Comparison of ENCODE assay signal across 9 cellular contexts in the genomic region with DNA sequence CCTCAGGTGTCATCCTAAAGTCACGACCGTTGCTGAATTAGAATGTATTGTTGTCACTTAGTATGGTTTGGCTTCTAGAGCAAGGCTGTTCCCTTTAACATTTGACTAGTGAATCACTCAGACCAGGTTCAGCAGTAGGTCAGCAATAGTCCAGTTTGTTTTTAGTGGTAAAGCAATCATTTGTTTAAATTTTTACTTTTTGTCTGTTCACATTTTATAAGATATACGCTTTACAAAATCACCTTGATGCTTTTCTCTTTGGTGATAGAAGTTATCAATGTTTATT. TPM values are rescaled to one million over a fixed set of nuclear protein-coding genes. Genes with fewer than 3 reads are reported as not detected.
DNase-seq lines count a peak whose midpoint lies in the region; ATAC-seq, FAIRE-seq and TF ChIP-seq lines count a peak whose summit lies in the region.
"Had no signal": no experiment of that assay in that cellular context is flagged by ENCODE, and none has a peak within 500 bp of the region (broad histone marks: within the 10 kb centered on the region; RNA-seq: fewer than 3 reads in every experiment).

No MANE protein-coding gene starts in this region.

- no peak for TF ChIP-seq RAD21 in HepG2 (CRISPR knock-in tag; IDR thresholded peaks at IDR 0.05)

- BruUV-seq in HepG2 (replicated peaks; lab: Mats Ljungman, UMichigan), result no TSS peak

- DNase-seq in heart left ventricle (no peak), right cardiac atrium (no peak), HepG2 (ENCODE audit: low spot score) (peak; percentile 16), upper lobe of right lung (no peak), MG63 (no peak), left lung (no peak)
- DNase-seq in activated naive CD4-positive, alpha-beta T cell treated with anti-CD3 and anti-CD28 coated beads, Interleukin-2, amount 50 U/mL, for 72 hours (ENCODE audit: low spot score in 2 of 2), result no peak

- CTCF ChIA-PET in HepG2 (lab: Yijun Ruan, JAX; ENCODE audit: low intra/inter-chr PET ratio, low total read pairs), result no interaction called here

- no peak for FAIRE-seq in HepG2 (lab: Jason Lieb, UNC)

- H3K36me3 Mint-ChIP-seq in activated naive CD4-positive, alpha-beta T cell treated with anti-CD3 and anti-CD28 coated beads, Interleukin-2, amount 50 U/mL, for 72 hours, result peaks cover 30 to 63% of the 10 kb centered on the region in 2 donors

- intact Hi-C loops in heart left ventricle (cut with DNase I), result loop anchor here in 9 of 10 donors (2.0 to 10.0 kb wide), 9 partner anchors 66 to 513 kb away; a partner anchor contains a TSS
- intact Hi-C loops in right cardiac atrium (cut with DNase I), result loop anchor here in 3 of 4 donors (2.0 to 10.0 kb wide), 3 partner anchors 499 to 503 kb away; a partner anchor contains a TSS
- intact Hi-C loops in HepG2 (cut with micrococcal nuclease; ENCODE audit: unreplicated experiment), result loop anchor here (5.0 to 10.0 kb wide), 3 partner anchors 36 to 167 kb away; no protein-coding TSS in a partner anchor
- intact Hi-C loops in upper lobe of right lung (cut with DNase I), result no loop called here
- intact Hi-C loops in left lung (cut with DNase I), result no loop called here

- peak overlapping the region in 8 of 12 donors; percentile 87 to 99 (median 97) for H3K27ac ChIP-seq in heart left ventricle
- no peak overlapping the region for H3K27ac ChIP-seq in right cardiac atrium (ENCODE audit: low read length)
- H3K27ac ChIP-seq in HepG2 (ENCODE audit: extremely low read length, insufficient read depth, low read length), result peak overlapping the region; percentile 93
- H3K27ac ChIP-seq in upper lobe of right lung, result peak overlapping the region; percentile 96
- H3K27ac ChIP-seq in left lung, result peak overlapping the region in 1 of 2 donors; percentile 96
- H3K27ac ChIP-seq: SJSA1 had no signal

- peaks cover 5 to 9% of the 10 kb centered on the region in 2 donors for H3K9me3 Mint-ChIP-seq in activated naive CD4-positive, alpha-beta T cell treated with anti-CD3 and anti-CD28 coated beads, Interleukin-2, amount 50 U/mL, for 72 hours

- H3K27ac Mint-ChIP-seq in activated naive CD4-positive, alpha-beta T cell treated with anti-CD3 and anti-CD28 coated beads, Interleukin-2, amount 50 U/mL, for 72 hours, result peak overlapping the region; percentile 97 to 99

- POLR2A ChIA-PET in HepG2 (lab: Yijun Ruan, JAX), result no interaction called here

- no peak for TF ChIP-seq CTCF in heart left ventricle (IDR thresholded peaks at IDR 0.05)
- TF ChIP-seq CTCF in HepG2 (CRISPR knock-in tag; IDR thresholded peaks at IDR 0.05), result no peak
- TF ChIP-seq CTCF in upper lobe of right lung (IDR thresholded peaks at IDR 0.05), result no peak
- no peak for TF ChIP-seq CTCF in left lung (IDR thresholded peaks at IDR 0.05)

- H2AFZ ChIP-seq in HepG2 (ENCODE audit: low read length), result no peak overlapping the region

- no peaks in the 10 kb centered on the region for H4K20me1 ChIP-seq in HepG2 (ENCODE audit: insufficient read depth, low read length)

- 62 to 75% (median 72%) methylated on average over 3 of the region's 3 CpGs for WGBS in heart left ventricle, 4 donors
- 79% methylated on average over 3 of the region's 3 CpGs for WGBS in right cardiac atrium
- 64% methylated on average over 3 of the region's 3 CpGs for WGBS in HepG2 (ENCODE audit: low lambda C conversion rate)

- H3K9ac ChIP-seq in HepG2 (ENCODE audit: insufficient read depth, low read depth, low read length), result peak overlapping the region; percentile 87

- no peak for TF ChIP-seq POLR2A in heart left ventricle (IDR thresholded peaks at IDR 0.05)
- no peak for TF ChIP-seq POLR2A in HepG2 (IDR thresholded peaks at IDR 0.05; ENCODE audit: insufficient read depth in 1 of 2, low read depth in 2 of 2, low read length in 2 of 2)

- in situ Hi-C loops in HepG2 (cut with HindIII; ENCODE audit: extremely low pct_ligation_motif_present, low pct_unique_long_range_greater_than_20kb), result no loop called here

- TF ChIP-seq EP300 in HepG2 (IDR thresholded peaks at IDR 0.05; ENCODE audit: low read depth in 2 of 2, low read length in 2 of 2) (no peak), HepG2 (CRISPR knock-in tag; IDR thresholded peaks at IDR 0.05; ENCODE audit: borderline replicate concordance) (no peak)

- peaks cover 0 to 23% (median 9%) of the 10 kb centered on the region in 9 donors for H3K36me3 ChIP-seq in heart left ventricle
- peaks cover 6 to 20% of the 10 kb centered on the region in 2 experiments for H3K36me3 ChIP-seq in HepG2 (replicated peaks in 1 of 2; ENCODE audit: control insufficient read depth in 1 of 2, insufficient read depth in 2 of 2, low read length in 2 of 2)
- peaks cover 8% of the 10 kb centered on the region for H3K36me3 ChIP-seq in upper lobe of right lung
- H3K36me3 ChIP-seq in MG63, result peaks cover 8% of the 10 kb centered on the region
- peaks cover 0 to 14% of the 10 kb centered on the region in 2 donors for H3K36me3 ChIP-seq in left lung

- peaks cover 25% of the 10 kb centered on the region for H3K79me2 ChIP-seq in HepG2 (ENCODE audit: insufficient read depth, low read length)

- ATAC-seq in heart left ventricle (no peak), right cardiac atrium (no peak), HepG2 (no peak), upper lobe of right lung (no peak), HG03469 (IDR thresholded peaks at IDR 0.05; ENCODE audit: unreplicated experiment) (no peak), left lung (no peak)
- ATAC-seq in activated naive CD4-positive, alpha-beta T cell treated with anti-CD3 and anti-CD28 coated beads, Interleukin-2, amount 50 U/mL, for 72 hours, result no peak

- no peaks in the 10 kb centered on the region for H3K27me3 ChIP-seq in heart left ventricle
- no peaks in the 10 kb centered on the region for H3K27me3 ChIP-seq in right cardiac atrium (ENCODE audit: control insufficient read depth, insufficient read depth)
- no peaks in the 10 kb centered on the region; a peak in 1 of 5 replicates for H3K27me3 ChIP-seq in HepG2 (ENCODE audit: control insufficient read depth in 1 of 2, insufficient read depth in 2 of 2, low read length in 2 of 2)
- no peaks in the 10 kb centered on the region for H3K27me3 ChIP-seq in upper lobe of right lung
- no peaks in the 10 kb centered on the region for H3K27me3 ChIP-seq in MG63
- no peaks in the 10 kb centered on the region for H3K27me3 ChIP-seq in left lung
- H3K27me3 ChIP-seq: SJSA1 had no signal

- no peak overlapping the region for H3K4me3 ChIP-seq in heart left ventricle
- no peak overlapping the region for H3K4me3 ChIP-seq in right cardiac atrium (ENCODE audit: low read length)
- H3K4me3 ChIP-seq in HepG2 (replicated peaks in 1 of 3; ENCODE audit: insufficient read depth in 1 of 3, low read depth in 2 of 3, low read length in 3 of 3), result peak overlapping the region; percentile 92 to 93 (median 93); a peak in 4 of 6 replicates
- H3K4me3 ChIP-seq in upper lobe of right lung, result no peak overlapping the region
- H3K4me3 ChIP-seq in MG63, result no peak overlapping the region
- peak overlapping the region in 1 of 2 donors; percentile 68 for H3K4me3 ChIP-seq in left lung

- H3K4me1 ChIP-seq in heart left ventricle (peaks cover 0 to 54% (median 22%) of the 10 kb centered on the region in 12 donors), right cardiac atrium (ENCODE audit: control insufficient read depth, insufficient read depth, low read length) (no peaks in the 10 kb centered on the region), HepG2 (ENCODE audit: insufficient read depth, low read length) (peaks cover 34% of the 10 kb centered on the region), upper lobe of right lung (peaks cover 26% of the 10 kb centered on the region), left lung (peaks cover 0 to 47% of the 10 kb centered on the region in 2 donors)

- peak overlapping the region; percentile 85 for H3K4me2 ChIP-seq in HepG2 (ENCODE audit: low read depth, low read length)

- H3K9me3 ChIP-seq in heart left ventricle, result no peaks in the 10 kb centered on the region
- no peaks in the 10 kb centered on the region for H3K9me3 ChIP-seq in right cardiac atrium (ENCODE audit: control insufficient read depth, low read length)
- H3K9me3 ChIP-seq in HepG2 (ENCODE audit: low read length), result no peaks in the 10 kb centered on the region
- H3K9me3 ChIP-seq in upper lobe of right lung, result no peaks in the 10 kb centered on the region
- H3K9me3 ChIP-seq in MG63, result no peaks in the 10 kb centered on the region
- no peaks in the 10 kb centered on the region for H3K9me3 ChIP-seq in left lung
- H3K9me3 ChIP-seq: SJSA1 had no signal

RNA-seq across cellular contexts. Expression of a gene that starts 1.2 kb away (rescaled TPM):
- total RNA-seq in heart left ventricle (10 to 100 TPM; 55.1 to 75.1 (median 64.4) TPM), right cardiac atrium (10 to 100 TPM; 63.8 to 65.2 (median 64.2) TPM), HepG2 (2016; rRNA removed; fragmentation: Illumina TruSeq; extraction: Trizol) (24.9 and 34.8 TPM in 2 replicates), upper lobe of right lung (36.2 TPM), left lung (10 to 100 TPM; 42.5 to 49.2 TPM)
- polyA plus RNA-seq in heart left ventricle (10 to 100 TPM; 22.2 to 46.2 TPM), right cardiac atrium (45.2 TPM), HepG2 (2011; rRNA removed) (28.0 and 28.3 TPM in 2 replicates)
- 10 to 100 TPM; 45.2 to 59.8 TPM for total RNA-seq in activated naive CD4-positive, alpha-beta T cell treated with anti-CD3 and anti-CD28 coated beads, Interleukin-2, amount 50 U/mL, for 72 hours
- total RNA-seq in HepG2 (2016; cell fraction: cytosol; rRNA removed; fragmentation: Illumina TruSeq; extraction: Trizol; ENCODE audit: low read depth), result 8.2 and 8.5 TPM in 2 replicates
- 26.2 and 31.2 TPM in 2 replicates for total RNA-seq in HepG2 (2016; cell fraction: insoluble cytoplasmic fraction; rRNA removed; fragmentation: Illumina TruSeq; extraction: Trizol)
- total RNA-seq in HepG2 (2016; cell fraction: membrane; rRNA removed; fragmentation: Illumina TruSeq; extraction: Trizol), result 13.7 and 14.1 TPM in 2 replicates
- 33.5 and 34.7 TPM in 2 replicates for total RNA-seq in HepG2 (2016; cell fraction: nucleus; rRNA removed; fragmentation: Illumina TruSeq; extraction: Trizol)
- polyA plus RNA-seq in HepG2 (2011; cell fraction: cytosol; rRNA removed), result 18.3 and 23.5 TPM in 2 replicates
- 14.1 and 17.0 TPM in 2 replicates for polyA plus RNA-seq in HepG2 (2011; cell fraction: nucleus; rRNA removed)
- 23.1 and 32.2 TPM in 2 replicates for polyA plus RNA-seq in HepG2 (2012)
- polyA plus RNA-seq in HepG2 (2016; cell fraction: cytosol; fragmentation: Illumina TruSeq; extraction: Trizol; ENCODE audit: low read depth), result 11.4 and 14.0 TPM in 2 replicates
- 49.9 and 58.4 TPM in 2 replicates for polyA plus RNA-seq in HepG2 (2016; cell fraction: insoluble cytoplasmic fraction; fragmentation: Illumina TruSeq; extraction: Trizol; ENCODE audit: low read depth)
- 17.1 and 19.7 TPM in 2 replicates for polyA plus RNA-seq in HepG2 (2016; cell fraction: membrane; fragmentation: Illumina TruSeq; extraction: Trizol; ENCODE audit: low read depth)
- polyA plus RNA-seq in HepG2 (2016; cell fraction: nucleus; fragmentation: Illumina TruSeq; extraction: Trizol; ENCODE audit: insufficient read depth, low read depth), result 22.3 and 23.0 TPM in 2 replicates
- 22.8 and 28.8 TPM in 2 replicates for polyA minus RNA-seq in HepG2 (2011; rRNA and poly(A)+ RNA removed; ENCODE audit: low replicate concordance)
- polyA minus RNA-seq in HepG2 (2011; cell fraction: cytosol; rRNA and poly(A)+ RNA removed), result 18.5 and 21.5 TPM in 2 replicates
- 132 and 154 TPM in 2 replicates for polyA minus RNA-seq in HepG2 (2011; cell fraction: nucleus; rRNA and poly(A)+ RNA removed)
- 28.0 and 33.1 TPM in 2 replicates for total RNA-seq in MG63 (2014; rRNA removed; shearing (Covaris generic); ENCODE audit: low replicate concordance)

RNA-seq across cellular contexts. Expression of a gene that starts 1.6 kb away (rescaled TPM):
- total RNA-seq in heart left ventricle (1 to 10 TPM; 2.0 to 6.0 (median 4.1) TPM), right cardiac atrium (1 to 10 TPM; 1.4 to 3.9 (median 2.6) TPM), HepG2 (2016; rRNA removed; fragmentation: Illumina TruSeq; extraction: Trizol) (7.7 and 11.7 TPM in 2 replicates), upper lobe of right lung (1.9 TPM), left lung (1 to 10 TPM; 2.3 to 4.0 TPM)
- polyA plus RNA-seq in heart left ventricle (1 to 10 TPM; 1.3 to 4.0 TPM), right cardiac atrium (3.4 TPM), HepG2 (2011; rRNA removed) (7.8 and 8.3 TPM in 2 replicates)
- 10 to 100 TPM in 1 of 2 donors, 1 to 10 TPM in 1; 1.5 to 12.1 TPM for total RNA-seq in activated naive CD4-positive, alpha-beta T cell treated with anti-CD3 and anti-CD28 coated beads, Interleukin-2, amount 50 U/mL, for 72 hours
- total RNA-seq in HepG2 (2016; cell fraction: cytosol; rRNA removed; fragmentation: Illumina TruSeq; extraction: Trizol; ENCODE audit: low read depth), result 1.8 and 2.4 TPM in 2 replicates
- 8.0 and 11.5 TPM in 2 replicates for total RNA-seq in HepG2 (2016; cell fraction: insoluble cytoplasmic fraction; rRNA removed; fragmentation: Illumina TruSeq; extraction: Trizol)
- 2.9 and 3.2 TPM in 2 replicates for total RNA-seq in HepG2 (2016; cell fraction: membrane; rRNA removed; fragmentation: Illumina TruSeq; extraction: Trizol)
- 3.7 and 4.5 TPM in 2 replicates for total RNA-seq in HepG2 (2016; cell fraction: nucleus; rRNA removed; fragmentation: Illumina TruSeq; extraction: Trizol)
- 7.5 and 9.2 TPM in 2 replicates for polyA plus RNA-seq in HepG2 (2011; cell fraction: cytosol; rRNA removed)
- 1.4 and 2.0 TPM in 2 replicates for polyA plus RNA-seq in HepG2 (2011; cell fraction: nucleus; rRNA removed)
- 4.9 and 12.6 TPM in 2 replicates for polyA plus RNA-seq in HepG2 (2012)
- polyA plus RNA-seq in HepG2 (2016; cell fraction: cytosol; fragmentation: Illumina TruSeq; extraction: Trizol; ENCODE audit: low read depth), result 1.8 and 2.2 TPM in 2 replicates
- polyA plus RNA-seq in HepG2 (2016; cell fraction: insoluble cytoplasmic fraction; fragmentation: Illumina TruSeq; extraction: Trizol; ENCODE audit: low read depth), result 10.1 and 10.5 TPM in 2 replicates
- polyA plus RNA-seq in HepG2 (2016; cell fraction: membrane; fragmentation: Illumina TruSeq; extraction: Trizol; ENCODE audit: low read depth), result 2.2 and 2.3 TPM in 2 replicates
- 2.4 and 3.5 TPM in 2 replicates for polyA plus RNA-seq in HepG2 (2016; cell fraction: nucleus; fragmentation: Illumina TruSeq; extraction: Trizol; ENCODE audit: insufficient read depth, low read depth)
- polyA minus RNA-seq in HepG2 (2011; rRNA and poly(A)+ RNA removed; ENCODE audit: low replicate concordance), result 1.0 and 4.2 TPM in 2 replicates
- 2.5 and 3.7 TPM in 2 replicates for polyA minus RNA-seq in HepG2 (2011; cell fraction: cytosol; rRNA and poly(A)+ RNA removed)
- 7.6 and 9.3 TPM in 2 replicates for polyA minus RNA-seq in HepG2 (2011; cell fraction: nucleus; rRNA and poly(A)+ RNA removed)
- total RNA-seq in MG63 (2014; rRNA removed; shearing (Covaris generic); ENCODE audit: low replicate concordance), result 4.6 and 8.3 TPM in 2 replicates

Comparison
In these comparisons a context has a peak if more than half of its experiments do, and no peak if none do; other contexts are left out.
1. H3K4me3 ChIP-seq: peak in HepG2 (3 of 3); none in heart left ventricle (0 of 12), right cardiac atrium (single experiment), upper lobe of right lung (single experiment) and MG63 (single experiment).
2. intact Hi-C loops: an anchor here in heart left ventricle (2.0 to 10.0 kb wide), right cardiac atrium (2.0 to 10.0 kb wide) and HepG2 (5.0 to 10.0 kb wide); none called in upper lobe of right lung and left lung.